In genomic region chr18:58235001-58235436, GRCh38 we compare ENCODE assay signal across 19 cellular contexts.
A peak's percentile ranks its signal among the peaks of the same experiment; 100 is the strongest.
DNase-seq lines count a peak whose midpoint lies in the region; ATAC-seq, FAIRE-seq and TF ChIP-seq lines count a peak whose summit lies in the region.
"Had no signal": no experiment of that assay in that cellular context is flagged by ENCODE, and none has a peak within 500 bp of the region (broad histone marks: within the 10 kb centered on the region; RNA-seq: fewer than 3 reads in every experiment).

No MANE protein-coding gene starts in this region.

- H3K9ac ChIP-seq in duodenal mucosa (ENCODE audit: low read depth in 1 of 2, low read length in 2 of 2) (peak overlapping the region in 1 of 2 donors; percentile 15), neural progenitor cell (no peak overlapping the region)
- H3K9ac ChIP-seq: GM23248 had no signal

- no peak overlapping the region for H3K4me2 ChIP-seq in neural progenitor cell

- peaks cover 10% of the 10 kb centered on the region for H4K20me1 ChIP-seq in neural progenitor cell (ENCODE audit: low read depth)

- H3K36me3 Mint-ChIP-seq in nephron progenitor cell (ENCODE audit: low read depth) (peaks cover 12% of the 10 kb centered on the region), neural progenitor cell (peaks cover 4% of the 10 kb centered on the region)

- H3K9me3 ChIP-seq in duodenal mucosa (ENCODE audit: control insufficient read depth in 1 of 2, low read length in 2 of 2) (no peaks in the 10 kb centered on the region), neural progenitor cell (ENCODE audit: low read depth) (no peaks in the 10 kb centered on the region)
- H3K9me3 ChIP-seq: uterus had no signal

- H3K4me1 ChIP-seq in duodenal mucosa (ENCODE audit: control insufficient read depth in 1 of 2, insufficient read depth in 2 of 2, low read length in 2 of 2) (peaks cover 22 to 25% of the 10 kb centered on the region in 2 donors), neural progenitor cell (peaks cover 9% of the 10 kb centered on the region)
- H3K4me1 ChIP-seq: uterus had no signal

- H3F3A ChIP-seq in neural progenitor cell (ENCODE audit: low read depth): no peaks in the 10 kb centered on the region

- no peaks in the 10 kb centered on the region for H3K27me3 Mint-ChIP-seq in nephron progenitor cell (ENCODE audit: low read depth, poor library complexity)
- no peaks in the 10 kb centered on the region for H3K27me3 Mint-ChIP-seq in neural progenitor cell (ENCODE audit: insufficient read depth, low read depth)
- H3K27me3 Mint-ChIP-seq: activated CD4-positive, alpha-beta T cell treated with anti-CD3 and anti-CD28 coated beads, Interleukin-2, amount 10 ng/mL, durations not matched to agents 24 days and 14 days had no signal

- H3K4me3 Mint-ChIP-seq in nephron progenitor cell: no peak overlapping the region
- no peak overlapping the region for H3K4me3 Mint-ChIP-seq in neural progenitor cell
- H3K4me3 Mint-ChIP-seq: activated CD4-positive, alpha-beta T cell treated with anti-CD3 and anti-CD28 coated beads, Interleukin-2, amount 10 ng/mL, durations not matched to agents 24 days and 14 days; activated T-cell treated with anti-CD3 and anti-CD28 coated beads, Interleukin-2, amount 50 U/mL, for 4 hours had no signal

- H3K36me3 ChIP-seq in duodenal mucosa (ENCODE audit: control insufficient read depth in 1 of 2, insufficient read depth in 2 of 2, low read length in 2 of 2) (no peaks in the 10 kb centered on the region), neural progenitor cell (no peaks in the 10 kb centered on the region)
- H3K36me3 ChIP-seq: uterus had no signal

- H3K9me3 Mint-ChIP-seq in nephron progenitor cell: peaks cover 10% of the 10 kb centered on the region
- H3K9me3 Mint-ChIP-seq in neural progenitor cell: no peaks in the 10 kb centered on the region
- H3K9me3 Mint-ChIP-seq: activated CD4-positive, alpha-beta T cell treated with anti-CD3 and anti-CD28 coated beads, Interleukin-2, amount 10 ng/mL, durations not matched to agents 24 days and 14 days; activated T-cell treated with anti-CD3 and anti-CD28 coated beads, Interleukin-2, amount 50 U/mL, for 4 hours had no signal

- no peak for ATAC-seq in GM19395 (IDR thresholded peaks at IDR 0.05; ENCODE audit: unreplicated experiment)
- ATAC-seq: activated T-cell treated with anti-CD3 and anti-CD28 coated beads, Interleukin-2, amount 50 U/mL, for 4 hours; K562 had no signal

- no peak overlapping the region for H2AFZ ChIP-seq in neural progenitor cell (replicated peaks)
- H2AFZ ChIP-seq: GM23248 had no signal

- DNase-seq in D721Med (ENCODE audit: insufficient read length, low spot score) (no peak), NCI-H2227 (lab: John Stamatoyannopoulos, UW; ENCODE audit: unreplicated experiment) (peak; percentile 44), nephron progenitor cell (no peak), A172 (ENCODE audit: low spot score) (no peak), neural progenitor cell (ENCODE audit: low spot score) (no peak), superior temporal gyrus (ENCODE audit: extremely low spot score) (no peak)
- DNase-seq: activated CD4-positive, alpha-beta T cell treated with anti-CD3 and anti-CD28 coated beads, Interleukin-2, amount 10 ng/mL, durations not matched to agents 24 days and 14 days; activated T-cell treated with anti-CD3 and anti-CD28 coated beads, Interleukin-2, amount 50 U/mL, for 4 hours; amygdala; dorsolateral prefrontal cortex; GM23248; midbrain; NCI-H2171 treated with DMSO at 0.1 percent for 48 hours; T-helper 2 cell; uterus had no signal

- peak; percentile 94 for FAIRE-seq in D721Med (lab: Jason Lieb, UNC)
- FAIRE-seq: GM12892, K562 had no signal

- H3K27me3 ChIP-seq in duodenal mucosa (ENCODE audit: control insufficient read depth in 1 of 2, insufficient read depth in 2 of 2, low read length in 2 of 2) (no peaks in the 10 kb centered on the region), neural progenitor cell (no peaks in the 10 kb centered on the region)
- H3K27me3 ChIP-seq: dorsolateral prefrontal cortex, uterus had no signal

- H3K4me1 Mint-ChIP-seq in nephron progenitor cell: peaks cover 33% of the 10 kb centered on the region
- peaks cover 19% of the 10 kb centered on the region for H3K4me1 Mint-ChIP-seq in neural progenitor cell
- H3K4me1 Mint-ChIP-seq: activated CD4-positive, alpha-beta T cell treated with anti-CD3 and anti-CD28 coated beads, Interleukin-2, amount 10 ng/mL, durations not matched to agents 24 days and 14 days had no signal

- peak overlapping the region; percentile 41 for H3K27ac ChIP-seq in duodenal mucosa (ENCODE audit: low read depth, low read length)
- H3K27ac ChIP-seq in neural progenitor cell: no peak overlapping the region
- H3K27ac ChIP-seq: dorsolateral prefrontal cortex, GM23248, uterus had no signal

- H3K27ac Mint-ChIP-seq in nephron progenitor cell (peak overlapping the region; percentile 30), neural progenitor cell (no peak overlapping the region)
- H3K27ac Mint-ChIP-seq: activated CD4-positive, alpha-beta T cell treated with anti-CD3 and anti-CD28 coated beads, Interleukin-2, amount 10 ng/mL, durations not matched to agents 24 days and 14 days had no signal

- H3K79me2 ChIP-seq in neural progenitor cell (ENCODE audit: low read depth): no peaks in the 10 kb centered on the region

- TF ChIP-seq CTCF in D721Med (IDR thresholded peaks at IDR 0.05; ENCODE audit: insufficient read depth, missing control alignments): no peak
- TF ChIP-seq CTCF in nephron progenitor cell (IDR thresholded peaks at IDR 0.05): no peak
- no peak for TF ChIP-seq CTCF in neural progenitor cell (IDR thresholded peaks at IDR 0.05)

- H3K4me3 ChIP-seq in duodenal mucosa (ENCODE audit: low read depth in 1 of 2, low read length in 2 of 2): peak overlapping the region in 1 of 2 donors; percentile 1
- H3K4me3 ChIP-seq in neural progenitor cell: no peak overlapping the region
- H3K4me3 ChIP-seq: dorsolateral prefrontal cortex, GM23248, K562, uterus had no signal
